ENCODE assay signal across 34 cellular contexts in the genomic region with DNA sequence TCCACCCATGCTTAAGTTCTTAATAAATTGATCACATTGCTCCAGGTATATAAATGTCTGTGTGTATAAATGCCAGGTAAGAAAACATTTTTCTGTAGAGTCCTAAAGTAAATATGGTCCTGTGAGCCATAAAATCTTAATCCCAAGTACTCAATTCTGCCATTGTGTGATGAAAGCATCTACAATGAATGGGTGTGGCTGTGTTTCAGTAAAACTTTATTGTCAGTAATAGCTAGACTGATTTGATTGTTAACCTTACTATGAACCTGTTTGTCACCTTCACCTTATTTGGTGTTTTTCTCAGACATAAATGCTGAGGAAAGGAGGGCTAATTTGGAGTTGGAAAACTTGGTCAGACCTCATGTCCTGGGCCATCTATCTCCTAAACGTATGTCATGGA.
"Had no signal": no experiment of that assay in that cellular context is flagged by ENCODE, and none has a peak within 500 bp of the region (broad histone marks: within the 10 kb centered on the region; RNA-seq: fewer than 3 reads in every experiment).

No MANE protein-coding gene starts in this region.

- H3K9me3 ChIP-seq: MG63 had no signal

- H3K36me3 ChIP-seq: MG63 had no signal

- DNase-seq: Karpas-422, Kasumi-1, MG63, MM.1S, MV-4-11, NCI-H1048, NCI-H1092, NCI-H1092 treated with DMSO at 0.1 percent for 48 hours, NCI-H1105, NCI-H1105 treated with DMSO at 0.1 percent for 48 hours, NCI-H1417, NCI-H1417 treated with DMSO at 0.1 percent for 48 hours, NCI-H1436, NCI-H1436 treated with DMSO at 0.1 percent for 48 hours, NCI-H146, NCI-H1694, NCI-H1694 treated with DMSO at 0.1 percent for 48 hours, NCI-H187, NCI-H187 treated with DMSO at 0.1 percent for 48 hours, NCI-H1930, NCI-H2029, NCI-H2029 treated with DMSO at 0.1 percent for 48 hours, NCI-H2081, NCI-H2081 treated with DMSO at 0.1 percent for 48 hours, NCI-H2107, NCI-H2171, NCI-H2171 treated with DMSO at 0.1 percent for 48 hours, NCI-H2227 treated with DMSO at 0.1 percent for 48 hours, NCI-H226, NCI-H345, NCI-H446, NCI-H446 treated with DMSO at 0.1 percent for 48 hours, NCI-H510A, NCI-H510A treated with DMSO at 0.1 percent for 48 hours had no signal

- H3K4me3 ChIP-seq: MG63 had no signal

- H3K27me3 ChIP-seq: MG63 had no signal
